Comparison of ENCODE assay signal across 1 cellular context in genomic region chr19:46784262-46785053, GRCh38.
TF ChIP-seq lines count a peak whose summit lies in the region.

No MANE protein-coding gene starts in this region.

TF ChIP-seq in HepG2, 621 proteins besides CTCF, POLR2A, EP300 and RAD21 (continued from another document and continues in another):
- TF ChIP-seq FOXP4 (CRISPR knock-in tag; IDR thresholded peaks at IDR 0.05) (peak; percentile 53), CC2D1A (CRISPR knock-in tag; IDR thresholded peaks at IDR 0.05) (no peak), ZBTB26 (CRISPR knock-in tag; IDR thresholded peaks at IDR 0.05; ENCODE audit: borderline replicate concordance) (no peak; the same call in 1 of the 2 replicates), ZNF687 (CRISPR knock-in tag; IDR thresholded peaks at IDR 0.05) (peak; percentile 89), NFAT5 (CRISPR knock-in tag; IDR thresholded peaks at IDR 0.05) (no peak), MAF1 (CRISPR knock-in tag; IDR thresholded peaks at IDR 0.05; ENCODE audit: borderline replicate concordance) (no peak), NFYC (CRISPR knock-in tag; IDR thresholded peaks at IDR 0.05) (no peak), MYC (CRISPR knock-in tag; IDR thresholded peaks at IDR 0.05; ENCODE audit: borderline replicate concordance) (peak; percentile 70; the same call in 1 of the 2 replicates), KDM6A (CRISPR knock-in tag; IDR thresholded peaks at IDR 0.05; ENCODE audit: low read depth) (no peak), ZNF691 (CRISPR knock-in tag; IDR thresholded peaks at IDR 0.05; ENCODE audit: borderline replicate concordance, low read depth) (no peak), ZNF550 (CRISPR knock-in tag; IDR thresholded peaks at IDR 0.05; ENCODE audit: borderline replicate concordance) (no peak), SP140L (CRISPR knock-in tag; IDR thresholded peaks at IDR 0.05; ENCODE audit: borderline replicate concordance) (0 out of 2 replicates have a peak, but pooled peaks have one; percentile 18), IKZF4 (CRISPR knock-in tag; IDR thresholded peaks at IDR 0.05; ENCODE audit: borderline replicate concordance, low read depth, not compliant biosample characterization) (no peak), RBFOX2 (IDR thresholded peaks at IDR 0.05; ENCODE audit: low read depth, low read length) (peak; percentile 84), PREB (CRISPR knock-in tag; IDR thresholded peaks at IDR 0.05) (no peak), RARG (CRISPR knock-in tag; IDR thresholded peaks at IDR 0.05; ENCODE audit: low read depth) (no peak), LCORL (IDR thresholded peaks at IDR 0.05) (no peak), LCORL (CRISPR knock-in tag; IDR thresholded peaks at IDR 0.05) (no peak), ZFP36L2 (CRISPR knock-in tag; IDR thresholded peaks at IDR 0.05) (no peak), SAP130 (CRISPR knock-in tag; IDR thresholded peaks at IDR 0.05; ENCODE audit: low read depth) (peak; percentile 84), ZNF280B (CRISPR knock-in tag; IDR thresholded peaks at IDR 0.05; ENCODE audit: borderline replicate concordance) (peak; percentile 50; the same call in 1 of the 2 replicates), CEBPG (CRISPR knock-in tag; IDR thresholded peaks at IDR 0.05) (peak; percentile 100), ZNF552 (CRISPR knock-in tag; IDR thresholded peaks at IDR 0.05; ENCODE audit: borderline replicate concordance) (no peak), BHLHE40 (IDR thresholded peaks at IDR 0.05; ENCODE audit: low read length) (no peak), ERF (CRISPR knock-in tag; IDR thresholded peaks at IDR 0.05) (0 out of 2 replicates have a peak, but pooled peaks have one; percentile 31), ZSCAN30 (CRISPR knock-in tag; IDR thresholded peaks at IDR 0.05) (no peak), ZZZ3 (CRISPR knock-in tag; IDR thresholded peaks at IDR 0.05; ENCODE audit: borderline replicate concordance) (no peak), ZFYVE20 (CRISPR knock-in tag; IDR thresholded peaks at IDR 0.05; ENCODE audit: borderline replicate concordance, low read depth) (no peak), PCBP1 (IDR thresholded peaks at IDR 0.05; ENCODE audit: borderline replicate concordance, low read depth, low read length) (peak; percentile 62; the same call in 1 of the 2 replicates), ZBTB33 (CRISPR knock-in tag; IDR thresholded peaks at IDR 0.05) (no peak), RFX1 (IDR thresholded peaks at IDR 0.05) (no peak), ZMYM2 (CRISPR knock-in tag; IDR thresholded peaks at IDR 0.05) (no peak), ZMYM4 (CRISPR knock-in tag; IDR thresholded peaks at IDR 0.05) (no peak), HNRNPL (IDR thresholded peaks at IDR 0.05; ENCODE audit: low read depth, low read length) (peak; percentile 64; the same call in 1 of the 2 replicates), FOSL1 (CRISPR knock-in tag; IDR thresholded peaks at IDR 0.05; ENCODE audit: borderline replicate concordance) (no peak), ZSCAN9 (CRISPR knock-in tag; IDR thresholded peaks at IDR 0.05; ENCODE audit: borderline replicate concordance) (no peak), ZNF317 (CRISPR knock-in tag; IDR thresholded peaks at IDR 0.05) (no peak), KDM2A (CRISPR knock-in tag; IDR thresholded peaks at IDR 0.05; ENCODE audit: borderline replicate concordance, low read depth) (peak; percentile 67), ZMAT3 (CRISPR knock-in tag; conservative IDR thresholded peaks at IDR 0.05) (peak; percentile 55; the same call in 1 of the 2 replicates)
